ENCODE assay signal across 8 cellular contexts in genomic region chr3:188270423-188270972, GRCh38.
DNase-seq lines count a peak whose midpoint lies in the region; ATAC-seq and TF ChIP-seq lines count a peak whose summit lies in the region.

No MANE protein-coding gene starts in this region.

- H3K9me3 Mint-ChIP-seq in Calu3 (ENCODE audit: low read depth, unreplicated experiment) = no peaks in the 10 kb centered on the region
- no peaks in the 10 kb centered on the region for H3K9me3 Mint-ChIP-seq in activated CD8-positive, alpha-beta T cell treated with anti-CD3 and anti-CD28 coated beads for 36 hours

- H3K4me1 Mint-ChIP-seq in Calu3 (ENCODE audit: low read depth, unreplicated experiment) = peaks cover 55% of the 10 kb centered on the region
- H3K4me1 Mint-ChIP-seq in activated CD8-positive, alpha-beta T cell treated with anti-CD3 and anti-CD28 coated beads for 36 hours (ENCODE audit: low read depth) = peaks cover 14% of the 10 kb centered on the region

- H3K36me3 ChIP-seq in Peyer's patch = no peaks in the 10 kb centered on the region

- H3K36me3 Mint-ChIP-seq in Calu3 (ENCODE audit: insufficient read depth, unreplicated experiment) = peaks cover 21% of the 10 kb centered on the region
- peaks cover 9% of the 10 kb centered on the region for H3K36me3 Mint-ChIP-seq in activated CD8-positive, alpha-beta T cell treated with anti-CD3 and anti-CD28 coated beads for 36 hours (ENCODE audit: low read depth)

- no peak for TF ChIP-seq POLR2A in Peyer's patch (IDR thresholded peaks at IDR 0.05)

- BruUV-seq in Calu3 (replicated peaks; lab: Mats Ljungman, UMichigan) = no TSS peak

- CTCF ChIA-PET in Calu3 (lab: Charles Lee) = interaction anchor here (0.5 to 1.4 kb wide), 20 partner anchors 10 to 634 kb away, joined by 3 to 12 read pairs (median 4); no protein-coding TSS in a partner anchor
- CTCF ChIA-PET in activated CD8-positive, alpha-beta T cell treated with anti-CD3 and anti-CD28 coated beads for 36 hours (lab: Charles Lee) = interaction anchor here (0.7 to 1.2 kb wide), 3 partner anchors 9 to 53 kb away, joined by 3 to 6 read pairs (median 3); no protein-coding TSS in a partner anchor

- TF ChIP-seq CTCF in Calu3 (IDR thresholded peaks at IDR 0.05; ENCODE audit: unreplicated experiment) (no peak), Peyer's patch (IDR thresholded peaks at IDR 0.05) (no peak), fibroblast of the aortic adventitia (IDR thresholded peaks at IDR 0.05; ENCODE audit: insufficient read depth, low read length) (no peak)
- TF ChIP-seq CTCF in activated CD8-positive, alpha-beta T cell treated with anti-CD3 and anti-CD28 coated beads for 36 hours (IDR thresholded peaks at IDR 0.05) = no peak

- H3K27me3 ChIP-seq in Peyer's patch = no peaks in the 10 kb centered on the region

- POLR2A ChIA-PET in activated CD8-positive, alpha-beta T cell treated with anti-CD3 and anti-CD28 coated beads for 36 hours (lab: Charles Lee) = interaction anchor here (1.0 kb wide), 1 partner anchor 10 kb away, joined by 3 read pairs; no protein-coding TSS in a partner anchor

- H3K9me3 ChIP-seq in Peyer's patch = no peaks in the 10 kb centered on the region

- peak overlapping the region; percentile 20 to 80 (median 38) for H3K27ac ChIP-seq in Peyer's patch

- intact Hi-C loops in Calu3 (cut with micrococcal nuclease; ENCODE audit: unreplicated experiment) = loop anchor here (1.0 to 2.0 kb wide), 4 partner anchors 78 to 528 kb away; no protein-coding TSS in a partner anchor
- intact Hi-C loops in activated CD8-positive, alpha-beta T cell treated with anti-CD3 and anti-CD28 coated beads for 36 hours (cut with micrococcal nuclease) = no loop called here

- peaks cover 0 to 24% (median 0%) of the 10 kb centered on the region in 4 donors for H3K4me1 ChIP-seq in Peyer's patch

- H3K4me3 ChIP-seq in Peyer's patch (no peak overlapping the region), fibroblast of the aortic adventitia (ENCODE audit: low read depth, low read length) (no peak overlapping the region)

- peak overlapping the region; percentile 24 for H3K4me3 Mint-ChIP-seq in Calu3 (ENCODE audit: low read depth, unreplicated experiment)
- no peak overlapping the region for H3K4me3 Mint-ChIP-seq in activated CD8-positive, alpha-beta T cell treated with anti-CD3 and anti-CD28 coated beads for 36 hours

- H3K27ac Mint-ChIP-seq in Calu3 (ENCODE audit: unreplicated experiment) = peak overlapping the region; percentile 88
- H3K27ac Mint-ChIP-seq in activated CD8-positive, alpha-beta T cell treated with anti-CD3 and anti-CD28 coated beads for 36 hours = no peak overlapping the region

- DNase-seq in Calu3 (peak; percentile 80), Peyer's patch (no peak), fibroblast of the aortic adventitia (ENCODE audit: low read depth) (peak; percentile 96), pons (ENCODE audit: low spot score) (peak; percentile 65), NCI-H1417 treated with DMSO at 0.1 percent for 48 hours (lab: John Stamatoyannopoulos, UW) (no peak), NAMALWA (ENCODE audit: low spot score) (no peak)
- DNase-seq in activated CD8-positive, alpha-beta T cell treated with anti-CD3 and anti-CD28 coated beads for 36 hours = no peak
- DNase-seq in activated T-cell treated with anti-CD3 and anti-CD28 coated beads, Interleukin-2, amount 50 U/mL, for 1 hour = no peak

- H3K27me3 Mint-ChIP-seq in Calu3 (ENCODE audit: unreplicated experiment) = no peaks in the 10 kb centered on the region
- no peaks in the 10 kb centered on the region for H3K27me3 Mint-ChIP-seq in activated CD8-positive, alpha-beta T cell treated with anti-CD3 and anti-CD28 coated beads for 36 hours

- ATAC-seq in activated CD8-positive, alpha-beta T cell treated with anti-CD3 and anti-CD28 coated beads for 36 hours = no peak

Comparison
In these comparisons a context has a peak if more than half of its experiments do, and no peak if none do; other contexts are left out.
1. DNase-seq: peak in Calu3 (single experiment), fibroblast of the aortic adventitia (single experiment) and pons (single experiment); none in Peyer's patch (0 of 3), NCI-H1417 treated with DMSO at 0.1 percent for 48 hours (single experiment), activated CD8-positive, alpha-beta T cell treated with anti-CD3 and anti-CD28 coated beads for 36 hours (single experiment), NAMALWA (single experiment) and activated T-cell treated with anti-CD3 and anti-CD28 coated beads, Interleukin-2, amount 50 U/mL, for 1 hour (single experiment).